ENCODE assay signal across 8 cellular contexts in genomic region chr7:139340037-139340807, GRCh38. TPM values are rescaled to one million over a fixed set of nuclear protein-coding genes. Genes with fewer than 3 reads are reported as not detected.
DNase-seq lines count a peak whose midpoint lies in the region; ATAC-seq and TF ChIP-seq lines count a peak whose summit lies in the region.

No MANE protein-coding gene starts in this region.

- peaks cover 24% of the 10 kb centered on the region for H3K79me2 ChIP-seq in osteoblast (ENCODE audit: insufficient read depth, low read length)

- ATAC-seq in HG02678 (IDR thresholded peaks at IDR 0.05; ENCODE audit: unreplicated experiment), result peak; percentile 80
- ATAC-seq in thoracic aorta (ENCODE audit: insufficient number of reproducible peaks, low FRiP score, low read depth), result peak; percentile 97

- H3K9me3 ChIP-seq in osteoblast (ENCODE audit: low read depth, low read length) (no peaks in the 10 kb centered on the region), thoracic aorta (no peaks in the 10 kb centered on the region)

- TF ChIP-seq CTCF in GM12864 (IDR thresholded peaks at IDR 0.05; ENCODE audit: low read depth, low read length, missing control alignments) (peak; percentile 74), glutamatergic neuron (IDR thresholded peaks at IDR 0.05; ENCODE audit: partially characterized antibody, unreplicated experiment) (peak; percentile 51), osteoblast (IDR thresholded peaks at IDR 0.05; ENCODE audit: extremely low read depth, low read depth, low read length) (peak; percentile 75), thoracic aorta (IDR thresholded peaks at IDR 0.05) (peak; percentile 60)

- H3K4me2 ChIP-seq in osteoblast (ENCODE audit: insufficient read depth, low read length), result peak overlapping the region; percentile 99

- no peaks in the 10 kb centered on the region for H3K36me3 ChIP-seq in osteoblast (ENCODE audit: insufficient read depth, low read length)
- no peaks in the 10 kb centered on the region for H3K36me3 ChIP-seq in thoracic aorta

- peaks cover 8% of the 10 kb centered on the region for H3K4me1 ChIP-seq in osteoblast (ENCODE audit: insufficient read depth, low read length)
- peaks cover 6 to 14% of the 10 kb centered on the region in 2 donors for H3K4me1 ChIP-seq in thoracic aorta (ENCODE audit: control insufficient read depth in 1 of 2, low read depth in 2 of 2)

- H3K9me3 Mint-ChIP-seq in activated naive CD8-positive, alpha-beta T cell treated with anti-CD3 and anti-CD28 coated beads for 36 hours, result peaks cover 10% of the 10 kb centered on the region
- peaks cover 20% of the 10 kb centered on the region for H3K9me3 Mint-ChIP-seq in glutamatergic neuron (ENCODE audit: unreplicated experiment)

- peak overlapping the region; percentile 99 for H3K27ac Mint-ChIP-seq in activated naive CD8-positive, alpha-beta T cell treated with anti-CD3 and anti-CD28 coated beads for 36 hours
- H3K27ac Mint-ChIP-seq in glutamatergic neuron (ENCODE audit: unreplicated experiment), result peak overlapping the region; percentile 100

- H3K27ac ChIP-seq in osteoblast (ENCODE audit: low read depth, low read length) (peak overlapping the region; percentile 97), thoracic aorta (peak overlapping the region; percentile 97 to 100)

- H2AFZ ChIP-seq in osteoblast (ENCODE audit: low read length), result peak overlapping the region; percentile 81

- H3K4me3 Mint-ChIP-seq in activated naive CD8-positive, alpha-beta T cell treated with anti-CD3 and anti-CD28 coated beads for 36 hours, result peak overlapping the region; percentile 91
- peak overlapping the region; percentile 96 for H3K4me3 Mint-ChIP-seq in glutamatergic neuron (ENCODE audit: unreplicated experiment)

- no peaks in the 10 kb centered on the region for H3K27me3 ChIP-seq in osteoblast (ENCODE audit: insufficient read depth, low read length)
- no peaks in the 10 kb centered on the region for H3K27me3 ChIP-seq in thoracic aorta (replicated peaks; ENCODE audit: insufficient read depth)

- peak overlapping the region; percentile 90 for H3K4me3 ChIP-seq in GM12864 (ENCODE audit: low read depth, low read length)
- H3K4me3 ChIP-seq in osteoblast (ENCODE audit: insufficient read depth, low read length), result peak overlapping the region; percentile 96
- peak overlapping the region; percentile 83 for H3K4me3 ChIP-seq in thoracic aorta

- H3K36me3 Mint-ChIP-seq in activated naive CD8-positive, alpha-beta T cell treated with anti-CD3 and anti-CD28 coated beads for 36 hours, result peaks cover 22% of the 10 kb centered on the region
- H3K36me3 Mint-ChIP-seq in glutamatergic neuron (ENCODE audit: unreplicated experiment), result peaks cover 9% of the 10 kb centered on the region

- DNase-seq in GM12864 (ENCODE audit: low read depth) (peak; percentile 99), NCI-H1105 (lab: John Stamatoyannopoulos, UW) (peak; percentile 99), SKM-1 (lab: John Stamatoyannopoulos, UW; ENCODE audit: unreplicated experiment) (peak; percentile 100), glutamatergic neuron (peak; percentile 94), osteoblast (ENCODE audit: insufficient read length, low spot score, missing footprints) (peak; percentile 96), thoracic aorta (ENCODE audit: low spot score) (peak; percentile 100)
- peak; percentile 97 for DNase-seq in activated naive CD8-positive, alpha-beta T cell treated with anti-CD3 and anti-CD28 coated beads for 36 hours

- no peaks in the 10 kb centered on the region for H4K20me1 ChIP-seq in osteoblast (ENCODE audit: insufficient read depth, low read length)

- H3K27me3 Mint-ChIP-seq in activated naive CD8-positive, alpha-beta T cell treated with anti-CD3 and anti-CD28 coated beads for 36 hours, result peaks cover 7% of the 10 kb centered on the region
- H3K27me3 Mint-ChIP-seq in glutamatergic neuron (ENCODE audit: unreplicated experiment), result peaks cover 13% of the 10 kb centered on the region

- peaks cover 22% of the 10 kb centered on the region for H3K4me1 Mint-ChIP-seq in activated naive CD8-positive, alpha-beta T cell treated with anti-CD3 and anti-CD28 coated beads for 36 hours
- peaks cover 4% of the 10 kb centered on the region for H3K4me1 Mint-ChIP-seq in glutamatergic neuron (ENCODE audit: low read depth, unreplicated experiment)

RNA-seq across cellular contexts. Expression of gene FMC1, which starts 0.9 kb away (rescaled TPM):
- total RNA-seq in activated naive CD8-positive, alpha-beta T cell treated with anti-CD3 and anti-CD28 coated beads for 36 hours, result 1 to 10 TPM; 6.3 to 7.7 TPM
- total RNA-seq in glutamatergic neuron (ENCODE audit: unreplicated experiment) (40.1 TPM), osteoblast (9.0 and 15.3 TPM in 2 replicates), thoracic aorta (10 to 100 TPM in 1 of 2 donors, 1 to 10 TPM in 1; 7.9 to 11.4 TPM)

RNA-seq across cellular contexts. Expression of gene LUC7L2, which starts 19.5 kb away (rescaled TPM):
- 100 to 1,000 TPM; 150 to 156 TPM for total RNA-seq in activated naive CD8-positive, alpha-beta T cell treated with anti-CD3 and anti-CD28 coated beads for 36 hours
- total RNA-seq in glutamatergic neuron (ENCODE audit: unreplicated experiment), result 83.4 TPM
- total RNA-seq in osteoblast, result 44.2 and 48.9 TPM in 2 replicates
- total RNA-seq in thoracic aorta, result 100 to 1,000 TPM in 1 of 2 donors, 10 to 100 TPM in 1; 73.4 to 137 TPM

Comparison
In these comparisons a context has a peak if more than half of its experiments do, and no peak if none do; other contexts are left out.
1. Peak in every context shown above with its lines: DNase-seq, ATAC-seq, H3K4me3 ChIP-seq and H3K27ac ChIP-seq.